In genomic region chr1:8259498-8260290, GRCh38 we compare ENCODE assay signal across 1 cellular context.
TF ChIP-seq lines count a peak whose summit lies in the region.

No MANE protein-coding gene starts in this region.

TF ChIP-seq in HepG2, 621 proteins besides CTCF, POLR2A, EP300 and RAD21 (continued from another document and continues in another):
- TF ChIP-seq ZFP41 (CRISPR knock-in tag; IDR thresholded peaks at IDR 0.05; ENCODE audit: borderline replicate concordance) (no peak), ZNF792 (CRISPR knock-in tag; IDR thresholded peaks at IDR 0.05) (no peak), ZNF484 (CRISPR knock-in tag; IDR thresholded peaks at IDR 0.05; ENCODE audit: borderline replicate concordance, low read depth) (no peak), PTBP1 (IDR thresholded peaks at IDR 0.05; ENCODE audit: low read depth, low read length, poor library complexity, severe bottlenecking) (no peak), PITX1 (CRISPR knock-in tag; IDR thresholded peaks at IDR 0.05) (peak; percentile 13; the same call in 1 of the 2 replicates), MIXL1 (CRISPR knock-in tag; IDR thresholded peaks at IDR 0.05) (no peak), ZUFSP (CRISPR knock-in tag; IDR thresholded peaks at IDR 0.05; ENCODE audit: borderline replicate concordance) (no peak), HMGXB4 (CRISPR knock-in tag; IDR thresholded peaks at IDR 0.05; ENCODE audit: borderline replicate concordance in 1 of 2, low read depth in 1 of 2) (no peak), ZNF704 (CRISPR knock-in tag; IDR thresholded peaks at IDR 0.05; ENCODE audit: borderline replicate concordance) (no peak), JDP2 (CRISPR knock-in tag; IDR thresholded peaks at IDR 0.05; ENCODE audit: borderline replicate concordance) (no peak), HDAC2 (CRISPR knock-in tag; IDR thresholded peaks at IDR 0.05) (0 out of 2 replicates have a peak, but pooled peaks have one; percentile 8), MTERF4 (CRISPR knock-in tag; IDR thresholded peaks at IDR 0.05) (no peak), ZNF3 (CRISPR knock-in tag; IDR thresholded peaks at IDR 0.05) (peak; percentile 42; the same call in 1 of the 2 replicates), PPARG (CRISPR knock-in tag; conservative IDR thresholded peaks at IDR 0.05) (no peak), ZNF781 (CRISPR knock-in tag; IDR thresholded peaks at IDR 0.05; ENCODE audit: borderline replicate concordance, not compliant biosample characterization) (no peak), ZNF577 (CRISPR knock-in tag; IDR thresholded peaks at IDR 0.05; ENCODE audit: borderline replicate concordance, low read depth) (no peak), MBD4 (IDR thresholded peaks at IDR 0.05; ENCODE audit: borderline replicate concordance, low read length) (peak; percentile 21; the same call in 1 of the 2 replicates), ZC3H4 (CRISPR knock-in tag; IDR thresholded peaks at IDR 0.05; ENCODE audit: borderline replicate concordance) (no peak), RCOR2 (CRISPR knock-in tag; IDR thresholded peaks at IDR 0.05) (peak; percentile 40; the same call in 1 of the 2 replicates), ZNF280B (CRISPR knock-in tag; IDR thresholded peaks at IDR 0.05; ENCODE audit: borderline replicate concordance) (no peak), NFYB (CRISPR knock-in tag; IDR thresholded peaks at IDR 0.05) (no peak), PHF5A (CRISPR knock-in tag; IDR thresholded peaks at IDR 0.05; ENCODE audit: low read depth, unreplicated experiment) (peak; percentile 31), SIX1 (CRISPR knock-in tag; IDR thresholded peaks at IDR 0.05; ENCODE audit: borderline replicate concordance) (no peak), NR3C1 (CRISPR knock-in tag; IDR thresholded peaks at IDR 0.05) (no peak), HDAC6 (IDR thresholded peaks at IDR 0.05; ENCODE audit: low read depth, low read length) (no peak), SRY (CRISPR knock-in tag; IDR thresholded peaks at IDR 0.05) (peak; percentile 38; the same call in 1 of the 2 replicates), ZNF777 (CRISPR knock-in tag; IDR thresholded peaks at IDR 0.05) (no peak), TRIM24 (CRISPR knock-in tag; IDR thresholded peaks at IDR 0.05) (no peak), WIZ (CRISPR knock-in tag; IDR thresholded peaks at IDR 0.05) (0 out of 2 replicates have a peak, but pooled peaks have one; percentile 37)
- TF ChIP-seq, protein P1, sequence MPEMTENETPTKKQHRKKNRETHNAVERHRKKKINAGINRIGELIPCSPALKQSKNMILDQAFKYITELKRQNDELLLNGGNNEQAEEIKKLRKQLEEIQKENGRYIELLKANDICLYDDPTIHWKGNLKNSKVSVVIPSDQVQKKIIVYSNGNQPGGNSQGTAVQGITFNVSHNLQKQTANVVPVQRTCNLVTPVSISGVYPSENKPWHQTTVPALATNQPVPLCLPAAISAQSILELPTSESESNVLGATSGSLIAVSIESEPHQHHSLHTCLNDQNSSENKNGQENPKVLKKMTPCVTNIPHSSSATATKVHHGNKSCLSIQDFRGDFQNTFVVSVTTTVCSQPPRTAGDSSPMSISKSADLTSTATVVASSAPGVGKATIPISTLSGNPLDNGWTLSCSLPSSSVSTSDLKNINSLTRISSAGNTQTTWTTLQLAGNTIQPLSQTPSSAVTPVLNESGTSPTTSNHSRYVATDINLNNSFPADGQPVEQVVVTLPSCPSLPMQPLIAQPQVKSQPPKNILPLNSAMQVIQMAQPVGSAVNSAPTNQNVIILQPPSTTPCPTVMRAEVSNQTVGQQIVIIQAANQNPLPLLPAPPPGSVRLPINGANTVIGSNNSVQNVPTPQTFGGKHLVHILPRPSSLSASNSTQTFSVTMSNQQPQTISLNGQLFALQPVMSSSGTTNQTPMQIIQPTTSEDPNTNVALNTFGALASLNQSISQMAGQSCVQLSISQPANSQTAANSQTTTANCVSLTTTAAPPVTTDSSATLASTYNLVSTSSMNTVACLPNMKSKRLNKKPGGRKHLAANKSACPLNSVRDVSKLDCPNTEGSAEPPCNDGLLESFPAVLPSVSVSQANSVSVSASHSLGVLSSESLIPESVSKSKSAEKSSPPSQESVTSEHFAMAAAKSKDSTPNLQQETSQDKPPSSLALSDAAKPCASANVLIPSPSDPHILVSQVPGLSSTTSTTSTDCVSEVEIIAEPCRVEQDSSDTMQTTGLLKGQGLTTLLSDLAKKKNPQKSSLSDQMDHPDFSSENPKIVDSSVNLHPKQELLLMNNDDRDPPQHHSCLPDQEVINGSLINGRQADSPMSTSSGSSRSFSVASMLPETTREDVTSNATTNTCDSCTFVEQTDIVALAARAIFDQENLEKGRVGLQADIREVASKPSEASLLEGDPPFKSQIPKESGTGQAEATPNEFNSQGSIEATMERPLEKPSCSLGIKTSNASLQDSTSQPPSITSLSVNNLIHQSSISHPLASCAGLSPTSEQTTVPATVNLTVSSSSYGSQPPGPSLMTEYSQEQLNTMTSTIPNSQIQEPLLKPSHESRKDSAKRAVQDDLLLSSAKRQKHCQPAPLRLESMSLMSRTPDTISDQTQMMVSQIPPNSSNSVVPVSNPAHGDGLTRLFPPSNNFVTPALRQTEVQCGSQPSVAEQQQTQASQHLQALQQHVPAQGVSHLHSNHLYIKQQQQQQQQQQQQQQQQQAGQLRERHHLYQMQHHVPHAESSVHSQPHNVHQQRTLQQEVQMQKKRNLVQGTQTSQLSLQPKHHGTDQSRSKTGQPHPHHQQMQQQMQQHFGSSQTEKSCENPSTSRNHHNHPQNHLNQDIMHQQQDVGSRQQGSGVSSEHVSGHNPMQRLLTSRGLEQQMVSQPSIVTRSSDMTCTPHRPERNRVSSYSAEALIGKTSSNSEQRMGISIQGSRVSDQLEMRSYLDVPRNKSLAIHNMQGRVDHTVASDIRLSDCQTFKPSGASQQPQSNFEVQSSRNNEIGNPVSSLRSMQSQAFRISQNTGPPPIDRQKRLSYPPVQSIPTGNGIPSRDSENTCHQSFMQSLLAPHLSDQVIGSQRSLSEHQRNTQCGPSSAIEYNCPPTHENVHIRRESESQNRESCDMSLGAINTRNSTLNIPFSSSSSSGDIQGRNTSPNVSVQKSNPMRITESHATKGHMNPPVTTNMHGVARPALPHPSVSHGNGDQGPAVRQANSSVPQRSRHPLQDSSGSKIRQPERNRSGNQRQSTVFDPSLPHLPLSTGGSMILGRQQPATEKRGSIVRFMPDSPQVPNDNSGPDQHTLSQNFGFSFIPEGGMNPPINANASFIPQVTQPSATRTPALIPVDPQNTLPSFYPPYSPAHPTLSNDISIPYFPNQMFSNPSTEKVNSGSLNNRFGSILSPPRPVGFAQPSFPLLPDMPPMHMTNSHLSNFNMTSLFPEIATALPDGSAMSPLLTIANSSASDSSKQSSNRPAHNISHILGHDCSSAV (CRISPR knock-in tag; IDR thresholded peaks at IDR 0.05; ENCODE audit: borderline replicate concordance): no peak
- TF ChIP-seq, protein P2, sequence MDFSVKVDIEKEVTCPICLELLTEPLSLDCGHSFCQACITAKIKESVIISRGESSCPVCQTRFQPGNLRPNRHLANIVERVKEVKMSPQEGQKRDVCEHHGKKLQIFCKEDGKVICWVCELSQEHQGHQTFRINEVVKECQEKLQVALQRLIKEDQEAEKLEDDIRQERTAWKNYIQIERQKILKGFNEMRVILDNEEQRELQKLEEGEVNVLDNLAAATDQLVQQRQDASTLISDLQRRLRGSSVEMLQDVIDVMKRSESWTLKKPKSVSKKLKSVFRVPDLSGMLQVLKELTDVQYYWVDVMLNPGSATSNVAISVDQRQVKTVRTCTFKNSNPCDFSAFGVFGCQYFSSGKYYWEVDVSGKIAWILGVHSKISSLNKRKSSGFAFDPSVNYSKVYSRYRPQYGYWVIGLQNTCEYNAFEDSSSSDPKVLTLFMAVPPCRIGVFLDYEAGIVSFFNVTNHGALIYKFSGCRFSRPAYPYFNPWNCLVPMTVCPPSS (IDR thresholded peaks at IDR 0.05): no peak
- TF ChIP-seq, protein P3, sequence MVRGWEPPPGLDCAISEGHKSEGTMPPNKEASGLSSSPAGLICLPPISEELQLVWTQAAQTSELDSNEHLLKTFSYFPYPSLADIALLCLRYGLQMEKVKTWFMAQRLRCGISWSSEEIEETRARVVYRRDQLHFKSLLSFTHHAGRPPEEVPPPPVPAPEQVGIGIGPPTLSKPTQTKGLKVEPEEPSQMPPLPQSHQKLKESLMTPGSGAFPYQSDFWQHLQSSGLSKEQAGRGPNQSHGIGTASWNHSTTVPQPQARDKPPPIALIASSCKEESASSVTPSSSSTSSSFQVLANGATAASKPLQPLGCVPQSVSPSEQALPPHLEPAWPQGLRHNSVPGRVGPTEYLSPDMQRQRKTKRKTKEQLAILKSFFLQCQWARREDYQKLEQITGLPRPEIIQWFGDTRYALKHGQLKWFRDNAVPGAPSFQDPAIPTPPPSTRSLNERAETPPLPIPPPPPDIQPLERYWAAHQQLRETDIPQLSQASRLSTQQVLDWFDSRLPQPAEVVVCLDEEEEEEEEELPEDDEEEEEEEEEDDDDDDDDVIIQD (CRISPR knock-in tag; IDR thresholded peaks at IDR 0.05; ENCODE audit: low read depth): no peak
- TF ChIP-seq, protein P4, sequence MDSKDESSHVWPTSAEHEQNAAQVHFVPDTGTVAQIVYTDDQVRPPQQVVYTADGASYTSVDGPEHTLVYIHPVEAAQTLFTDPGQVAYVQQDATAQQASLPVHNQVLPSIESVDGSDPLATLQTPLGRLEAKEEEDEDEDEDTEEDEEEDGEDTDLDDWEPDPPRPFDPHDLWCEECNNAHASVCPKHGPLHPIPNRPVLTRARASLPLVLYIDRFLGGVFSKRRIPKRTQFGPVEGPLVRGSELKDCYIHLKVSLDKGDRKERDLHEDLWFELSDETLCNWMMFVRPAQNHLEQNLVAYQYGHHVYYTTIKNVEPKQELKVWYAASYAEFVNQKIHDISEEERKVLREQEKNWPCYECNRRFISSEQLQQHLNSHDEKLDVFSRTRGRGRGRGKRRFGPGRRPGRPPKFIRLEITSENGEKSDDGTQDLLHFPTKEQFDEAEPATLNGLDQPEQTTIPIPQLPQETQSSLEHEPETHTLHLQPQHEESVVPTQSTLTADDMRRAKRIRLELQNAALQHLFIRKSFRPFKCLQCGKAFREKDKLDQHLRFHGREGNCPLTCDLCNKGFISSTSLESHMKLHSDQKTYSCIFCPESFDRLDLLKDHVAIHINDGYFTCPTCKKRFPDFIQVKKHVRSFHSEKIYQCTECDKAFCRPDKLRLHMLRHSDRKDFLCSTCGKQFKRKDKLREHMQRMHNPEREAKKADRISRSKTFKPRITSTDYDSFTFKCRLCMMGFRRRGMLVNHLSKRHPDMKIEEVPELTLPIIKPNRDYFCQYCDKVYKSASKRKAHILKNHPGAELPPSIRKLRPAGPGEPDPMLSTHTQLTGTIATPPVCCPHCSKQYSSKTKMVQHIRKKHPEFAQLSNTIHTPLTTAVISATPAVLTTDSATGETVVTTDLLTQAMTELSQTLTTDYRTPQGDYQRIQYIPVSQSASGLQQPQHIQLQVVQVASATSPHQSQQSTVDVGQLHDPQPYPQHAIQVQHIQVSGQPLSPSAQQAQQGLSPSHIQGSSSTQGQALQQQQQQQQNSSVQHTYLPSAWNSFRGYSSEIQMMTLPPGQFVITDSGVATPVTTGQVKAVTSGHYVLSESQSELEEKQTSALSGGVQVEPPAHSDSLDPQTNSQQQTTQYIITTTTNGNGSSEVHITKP (CRISPR knock-in tag; IDR thresholded peaks at IDR 0.05; ENCODE audit: low read depth): no peak
